Comparison of ENCODE assay signal across 8 cellular contexts in genomic region chr12:95789126-95790024, GRCh38. TPM values are rescaled to one million over a fixed set of nuclear protein-coding genes. Genes with fewer than 3 reads are reported as not detected.
DNase-seq lines count a peak whose midpoint lies in the region; ATAC-seq and TF ChIP-seq lines count a peak whose summit lies in the region.

No MANE protein-coding gene starts in this region.

- H3K27ac ChIP-seq in WERI-Rb-1 = no peak overlapping the region
- peak overlapping the region; percentile 73 for H3K27ac ChIP-seq in foreskin keratinocyte

- peak overlapping the region; percentile 48 for H3K4me3 ChIP-seq in WERI-Rb-1 (ENCODE audit: low read depth, low read length)

- H3K27me3 Mint-ChIP-seq in osteocyte (ENCODE audit: unreplicated experiment) = no peaks in the 10 kb centered on the region

- H3K36me3 Mint-ChIP-seq in osteocyte (ENCODE audit: unreplicated experiment) = peaks cover 49% of the 10 kb centered on the region

- peak overlapping the region; percentile 92 for H3K4me3 Mint-ChIP-seq in osteocyte (ENCODE audit: unreplicated experiment)

- H3K36me3 ChIP-seq in WERI-Rb-1 = no peaks in the 10 kb centered on the region

- H3K4me1 ChIP-seq in foreskin keratinocyte = peaks cover 16% of the 10 kb centered on the region

- peak overlapping the region; percentile 97 for H3K27ac Mint-ChIP-seq in osteocyte (ENCODE audit: unreplicated experiment)

- peaks cover 65% of the 10 kb centered on the region for H3K4me1 Mint-ChIP-seq in osteocyte (ENCODE audit: unreplicated experiment)

- TF ChIP-seq CTCF in WERI-Rb-1 (IDR thresholded peaks at IDR 0.05; ENCODE audit: low read depth, low read length) (no peak), foreskin keratinocyte (conservative IDR thresholded peaks at IDR 0.05) (peak; percentile 11), osteocyte (IDR thresholded peaks at IDR 0.05) (no peak)

- DNase-seq in activated CD8-positive, alpha-beta memory T cell treated with anti-CD3 and anti-CD28 coated beads for 24 hours = peak; percentile 58
- no peak for DNase-seq in activated CD8-positive, alpha-beta memory T cell treated with anti-CD3 and anti-CD28 coated beads, Interleukin-2, amount 50 U/mL, for 4 hours
- DNase-seq in WERI-Rb-1 = no peak
- DNase-seq in foreskin keratinocyte = peak in 1 of 2 donors; percentile 31
- peak; percentile 87 for DNase-seq in osteocyte (ENCODE audit: extremely low spot score, unreplicated experiment)
- DNase-seq in NAMALWA (ENCODE audit: low spot score) = no peak
- no peak for DNase-seq in DMS114 treated with DMSO at 0.1 percent for 48 hours (lab: John Stamatoyannopoulos, UW; ENCODE audit: unreplicated experiment)
- DNase-seq in GOT3 (lab: John Stamatoyannopoulos, UW) = no peak

- H3K9me3 Mint-ChIP-seq in osteocyte (ENCODE audit: unreplicated experiment) = no peaks in the 10 kb centered on the region

- no peaks in the 10 kb centered on the region for H3K9me3 ChIP-seq in WERI-Rb-1 (ENCODE audit: severe bottlenecking)

- peak; percentile 39 for ATAC-seq in foreskin keratinocyte

- H3K27me3 ChIP-seq in WERI-Rb-1 (ENCODE audit: insufficient read depth, low read depth, severe bottlenecking) (no peaks in the 10 kb centered on the region), foreskin keratinocyte (no peaks in the 10 kb centered on the region)

RNA-seq across cellular contexts. Expression of gene NTN4, which starts 1.2 kb away (rescaled TPM):
- total RNA-seq in foreskin keratinocyte (8.9 and 9.5 TPM in 2 replicates), osteocyte (654 and 670 TPM in 2 replicates)
- polyA plus RNA-seq in foreskin keratinocyte = 3.7 and 4.0 TPM in 2 replicates

Comparison
In these comparisons a context has a peak if more than half of its experiments do, and no peak if none do; other contexts are left out.
1. DNase-seq: peak in activated CD8-positive, alpha-beta memory T cell treated with anti-CD3 and anti-CD28 coated beads for 24 hours (single experiment) and osteocyte (single experiment); none in activated CD8-positive, alpha-beta memory T cell treated with anti-CD3 and anti-CD28 coated beads, Interleukin-2, amount 50 U/mL, for 4 hours (single experiment), WERI-Rb-1 (single experiment), NAMALWA (single experiment), DMS114 treated with DMSO at 0.1 percent for 48 hours (single experiment) and GOT3 (single experiment).
2. RNA of gene NTN4, which starts 1.2 kb away (total RNA-seq): 654 to 670 TPM in osteocyte; 8.9 to 9.5 TPM in foreskin keratinocyte; every median in the first group is over 10 times any median in the second.